In the genomic region with DNA sequence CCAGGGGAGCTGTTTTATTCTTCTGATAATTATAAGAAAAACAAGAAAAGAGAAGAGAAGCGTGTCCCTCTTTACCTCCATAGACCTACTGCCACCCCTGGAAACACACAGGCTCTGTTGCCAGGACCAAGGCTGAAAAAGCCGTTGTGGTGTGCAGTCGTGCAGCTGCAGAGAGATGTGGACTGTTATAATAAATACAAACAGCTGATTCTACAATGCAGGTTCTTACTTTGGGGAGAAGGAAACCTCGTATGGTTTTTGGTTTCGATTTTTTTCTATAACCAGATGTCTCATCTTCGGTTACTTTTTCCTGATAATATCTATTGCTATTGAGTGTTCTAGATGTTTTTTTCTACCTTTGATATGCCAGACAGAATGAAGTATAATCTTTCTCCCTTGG, we compare ENCODE assay signal across 12 cellular contexts. TPM values are rescaled to one million over a fixed set of nuclear protein-coding genes. Genes with fewer than 3 reads are reported as not detected.
A peak's percentile ranks its signal among the peaks of the same experiment; 100 is the strongest.
DNase-seq lines count a peak whose midpoint lies in the region; ATAC-seq and TF ChIP-seq lines count a peak whose summit lies in the region.
"Had no signal": no experiment of that assay in that cellular context is flagged by ENCODE, and none has a peak within 500 bp of the region (broad histone marks: within the 10 kb centered on the region; RNA-seq: fewer than 3 reads in every experiment).

No MANE protein-coding gene starts in this region.

- H3K9me2 ChIP-seq in PC-3 (replicated peaks; ENCODE audit: low read length): no peaks in the 10 kb centered on the region

- DNase-seq in HFFc6 (no peak), T-helper 17 cell (peak in 1 of 3 donors; percentile 31), midbrain (lab: John Stamatoyannopoulos, UW) (peak; percentile 38), PC-3 (no peak), NCI-H2227 treated with DMSO at 0.1 percent for 48 hours (lab: John Stamatoyannopoulos, UW) (no peak), NCI-H187 (lab: John Stamatoyannopoulos, UW) (no peak), hepatic stellate cell (ENCODE audit: low spot score) (no peak)
- DNase-seq: foreskin keratinocyte had no signal

- no peaks in the 10 kb centered on the region for H3K27me3 ChIP-seq in PC-3 (ENCODE audit: low read length)
- H3K27me3 ChIP-seq: foreskin keratinocyte had no signal

- no peak overlapping the region for H3K4me3 ChIP-seq in PC-3 (ENCODE audit: low read length)

- H3K27ac Mint-ChIP-seq in HFFc6: no peak overlapping the region
- peak overlapping the region; percentile 100 for H3K27ac Mint-ChIP-seq in T-helper 17 cell
- H3K27ac Mint-ChIP-seq: brain had no signal

- no peaks in the 10 kb centered on the region for H3K36me3 ChIP-seq in PC-3 (ENCODE audit: low read depth, low read length)

- TF ChIP-seq CTCF in HFFc6 (IDR thresholded peaks at IDR 0.05) (no peak), PC-3 (conservative IDR thresholded peaks at IDR 0.05; ENCODE audit: low read depth, low read length) (no peak)

- H3K79me2 ChIP-seq in PC-3 (ENCODE audit: low read length): no peaks in the 10 kb centered on the region

- no peak overlapping the region for H3K4me2 ChIP-seq in PC-3 (ENCODE audit: low read length)

- H3K9me3 ChIP-seq in T-helper 17 cell (ENCODE audit: control insufficient read depth, low read length, poor library complexity, severe bottlenecking) (no peaks in the 10 kb centered on the region), PC-3 (ENCODE audit: low read length) (no peaks in the 10 kb centered on the region)

- ATAC-seq in GM18870 (IDR thresholded peaks at IDR 0.05; ENCODE audit: unreplicated experiment): peak; percentile 69
- peak; percentile 55 for ATAC-seq in T-helper 17 cell
- no peak for ATAC-seq in PC-3
- ATAC-seq: foreskin keratinocyte had no signal

- peaks cover 90% of the 10 kb centered on the region for H3K4me1 Mint-ChIP-seq in HFFc6 (ENCODE audit: low read depth)
- peaks cover 83% of the 10 kb centered on the region for H3K4me1 Mint-ChIP-seq in T-helper 17 cell
- H3K4me1 Mint-ChIP-seq: brain had no signal

- H3K4me3 Mint-ChIP-seq in HFFc6 (peak overlapping the region; percentile 13), T-helper 17 cell (peak overlapping the region; percentile 88)
- H3K4me3 Mint-ChIP-seq: brain had no signal

- no peak overlapping the region for H2AFZ ChIP-seq in PC-3 (ENCODE audit: low read length)

- H3K9ac ChIP-seq in PC-3 (ENCODE audit: low read length): no peak overlapping the region

- POLR2A ChIA-PET in PC-3 (lab: Charles Lee; ENCODE audit: unreplicated experiment): no interaction called here

- H3K27ac ChIP-seq in PC-3 (ENCODE audit: low read length): no peak overlapping the region
- H3K27ac ChIP-seq: foreskin keratinocyte, VCaP had no signal

- H3K36me3 Mint-ChIP-seq in HFFc6 (ENCODE audit: low read depth) (no peaks in the 10 kb centered on the region), T-helper 17 cell (ENCODE audit: low read depth) (peaks cover 9% of the 10 kb centered on the region)
- H3K36me3 Mint-ChIP-seq: brain had no signal

- no peaks in the 10 kb centered on the region for H4K20me1 ChIP-seq in PC-3 (ENCODE audit: low read length)

- CTCF ChIA-PET in PC-3 (lab: Charles Lee): no interaction called here

- BruUV-seq in PC-3 (replicated peaks; lab: Mats Ljungman, UMichigan): no TSS peak

- H3K27me3 Mint-ChIP-seq in HFFc6 (ENCODE audit: insufficient read depth) (no peaks in the 10 kb centered on the region), T-helper 17 cell (no peaks in the 10 kb centered on the region)

- peaks cover 28% of the 10 kb centered on the region for H3K4me1 ChIP-seq in PC-3 (ENCODE audit: insufficient read depth, low read length)

- intact Hi-C loops in PC-3 (cut with micrococcal nuclease): loop anchor here (5.0 to 10.0 kb wide), 2 partner anchors 34 to 186 kb away; no protein-coding TSS in a partner anchor

- H3F3A ChIP-seq in PC-3 (ENCODE audit: low read length, unreplicated experiment): no peaks in the 10 kb centered on the region

- no peaks in the 10 kb centered on the region for H3K9me3 Mint-ChIP-seq in HFFc6

RNA-seq across cellular contexts. Expression of a gene that starts 28.1 kb away (rescaled TPM):
- 1 to 10 TPM in 2 of 6 experiments, under 1 TPM in 4; 0.32 to 1.7 (median 0.49) TPM for total RNA-seq in HFFc6 (2021; fragmentation: NEBNext Ultra II Directional; extraction: Animal tissue kit (Norgen Biotek cat#: 25700))
- total RNA-seq in T-helper 17 cell: 100 to 1,000 TPM; 499 to 517 TPM
- total RNA-seq in PC-3 (2014; rRNA removed): 0.81 and 1.1 TPM in 2 replicates
- total RNA-seq: foreskin keratinocyte, HT-29 had no signal

Comparison
In these comparisons a context has a peak if more than half of its experiments do, and no peak if none do; other contexts are left out.
1. RNA of a gene that starts 28.1 kb away (total RNA-seq): 499 to 517 TPM in T-helper 17 cell; 0.81 to 1.1 TPM in PC-3 and 0.32 to 1.7 TPM in HFFc6; every median in the first group is over 100 times any median in the second.